ENCODE assay signal across 8 cellular contexts in genomic region chr16:67841198-67841815, GRCh38. TPM values are rescaled to one million over a fixed set of nuclear protein-coding genes. Genes with fewer than 3 reads are reported as not detected.
DNase-seq lines count a peak whose midpoint lies in the region; ATAC-seq and TF ChIP-seq lines count a peak whose summit lies in the region.

No MANE protein-coding gene starts in this region.

- H3K36me3 ChIP-seq in HEK293 (ENCODE audit: control insufficient read depth in 2 of 2, insufficient read depth in 1 of 2, low read length in 2 of 2) (peaks cover 0 to 13% of the 10 kb centered on the region in 2 experiments; a peak in 1 of 3 replicates), right atrium auricular region (no peaks in the 10 kb centered on the region), skeletal muscle satellite cell (ENCODE audit: insufficient read depth, low read length) (no peaks in the 10 kb centered on the region)

- ATAC-seq in activated B cell treated with CpG ODN at 0.5 μM for 24 hours (ENCODE audit: low read depth) (no peak), HG03097 (IDR thresholded peaks at IDR 0.05; ENCODE audit: low FRiP score, unreplicated experiment) (no peak), GM21390 (IDR thresholded peaks at IDR 0.05; ENCODE audit: unreplicated experiment) (no peak), GM18909 (IDR thresholded peaks at IDR 0.05; ENCODE audit: poor library complexity, unreplicated experiment) (no peak)

- peak overlapping the region; percentile 99; the same call in 1 of the 2 replicates for H3K27ac ChIP-seq in HEK293 (ENCODE audit: extremely low read depth, low read depth, low read length)
- H3K27ac ChIP-seq in right atrium auricular region, result peak overlapping the region; percentile 99 to 100

- CTCF ChIA-PET in HEK293 (lab: Yijun Ruan, JAX), result interaction anchor here (0.6 to 1.8 kb wide), 6 partner anchors 12 to 1349 kb away, joined by 3 to 13 read pairs (median 4); no protein-coding TSS in a partner anchor
- CTCF ChIA-PET in activated B cell treated with CpG ODN at 0.5 μM for 24 hours (lab: Charles Lee), result interaction anchor here (1.2 kb wide), 1 partner anchor 24 kb away, joined by 4 read pairs; no protein-coding TSS in a partner anchor

- peak overlapping the region; percentile 93 for H3K4me2 ChIP-seq in skeletal muscle satellite cell (ENCODE audit: low read length)

- POLR2A ChIA-PET in HEK293 (lab: Yijun Ruan, JAX), result interaction anchor here (0.6 to 1.2 kb wide), 2 partner anchors 30 to 35 kb away, joined by 3 to 4 read pairs; partner anchors contain the start of genes RANBP10 and TSNAXIP1
- POLR2A ChIA-PET in activated B cell treated with CpG ODN at 0.5 μM for 24 hours (lab: Charles Lee), result no interaction called here

- TF ChIP-seq CTCF in HEK293 (tag by site-specific recombination; IDR thresholded peaks at IDR 0.05) (no peak), activated B cell treated with CpG ODN at 0.5 μM for 24 hours (IDR thresholded peaks at IDR 0.05) (no peak), right atrium auricular region (IDR thresholded peaks at IDR 0.05) (no peak)

- H3K4me1 ChIP-seq in HEK293 (ENCODE audit: control insufficient read depth, insufficient read depth, low read length) (peaks cover 16% of the 10 kb centered on the region), right atrium auricular region (peaks cover 0 to 43% of the 10 kb centered on the region in 2 donors), skeletal muscle satellite cell (ENCODE audit: control insufficient read depth, insufficient read depth, low read length) (peaks cover 42% of the 10 kb centered on the region)

- no peaks in the 10 kb centered on the region for H3K9me3 Mint-ChIP-seq in activated B cell treated with CpG ODN at 0.5 μM for 24 hours

- peak overlapping the region; percentile 95 for H3K27ac Mint-ChIP-seq in activated B cell treated with CpG ODN at 0.5 μM for 24 hours

- peak overlapping the region; percentile 91 for H3K9ac ChIP-seq in skeletal muscle satellite cell (ENCODE audit: low read depth, low read length)

- H3K9me3 ChIP-seq in HEK293 (ENCODE audit: control insufficient read depth, insufficient read depth, low read depth, low read length) (no peaks in the 10 kb centered on the region), right atrium auricular region (no peaks in the 10 kb centered on the region), skeletal muscle satellite cell (replicated peaks; ENCODE audit: low read length) (no peaks in the 10 kb centered on the region)

- intact Hi-C loops in activated B cell treated with CpG ODN at 0.5 μM for 24 hours (cut with micrococcal nuclease), result no loop called here

- peaks cover 4% of the 10 kb centered on the region for H3K36me3 Mint-ChIP-seq in activated B cell treated with CpG ODN at 0.5 μM for 24 hours (ENCODE audit: low read depth)

- H3K27me3 Mint-ChIP-seq in activated B cell treated with CpG ODN at 0.5 μM for 24 hours, result no peaks in the 10 kb centered on the region

- peak overlapping the region; percentile 95 for H3K4me3 Mint-ChIP-seq in activated B cell treated with CpG ODN at 0.5 μM for 24 hours

- H3K27me3 ChIP-seq in right atrium auricular region, result no peaks in the 10 kb centered on the region
- H3K27me3 ChIP-seq in skeletal muscle satellite cell (ENCODE audit: control insufficient read depth, insufficient read depth, low read length), result no peaks in the 10 kb centered on the region

- H3K4me3 ChIP-seq in HEK293 (ENCODE audit: low read depth, low read length) (no peak overlapping the region; the same call in 1 of the 2 replicates), right atrium auricular region (peak overlapping the region; percentile 77 to 99), skeletal muscle satellite cell (ENCODE audit: low read length) (peak overlapping the region; percentile 91)

- DNase-seq in activated B cell treated with CpG ODN at 0.5 μM for 24 hours (no peak), right atrium auricular region (ENCODE audit: low spot score) (no peak), inferior parietal cortex (ENCODE audit: extremely low spot score) (no peak)

- H3K4me1 Mint-ChIP-seq in activated B cell treated with CpG ODN at 0.5 μM for 24 hours, result peaks cover 43% of the 10 kb centered on the region

TF ChIP-seq in HEK293, 187 proteins besides CTCF, POLR2A, EP300 and RAD21 (continues in another document):
- TF ChIP-seq PRDM4 (tag by site-specific recombination; IDR thresholded peaks at IDR 0.05) (no peak), ZSCAN5A (tag by site-specific recombination; IDR thresholded peaks at IDR 0.05) (0 out of 2 replicates have a peak, but pooled peaks have one; percentile 8), ZNF155 (tag by site-specific recombination; IDR thresholded peaks at IDR 0.05) (no peak), ZBTB8A (tag by site-specific recombination; IDR thresholded peaks at IDR 0.05) (no peak), ZNF184 (tag by site-specific recombination; IDR thresholded peaks at IDR 0.05) (no peak), PRDM10 (tag by site-specific recombination; IDR thresholded peaks at IDR 0.05) (peak; percentile 73), YY1 (tag by site-specific recombination; IDR thresholded peaks at IDR 0.05) (no peak), ZNF10 (tag by site-specific recombination; IDR thresholded peaks at IDR 0.05) (peak; percentile 88), GLI2 (tag by site-specific recombination; IDR thresholded peaks at IDR 0.05; ENCODE audit: borderline replicate concordance, low read depth) (no peak)

RNA-seq across cellular contexts. Expression of gene THAP11, which starts 0.8 kb away (rescaled TPM):
- total RNA-seq in activated B cell treated with CpG ODN at 0.5 μM for 24 hours (24.2 and 24.9 TPM in 2 replicates), right atrium auricular region (10 to 100 TPM; 42.5 to 59.4 TPM)
- total RNA-seq in skeletal muscle satellite cell (2012; rRNA removed), result 17.0 and 26.0 TPM in 2 replicates

RNA-seq across cellular contexts. Expression of gene NUTF2, which starts 5.4 kb away (rescaled TPM):
- total RNA-seq in activated B cell treated with CpG ODN at 0.5 μM for 24 hours (99.0 and 99.7 TPM in 2 replicates), right atrium auricular region (100 to 1,000 TPM in 1 of 2 donors, 10 to 100 TPM in 1; 44.6 to 132 TPM)
- total RNA-seq in skeletal muscle satellite cell (2012; rRNA removed), result 139 and 222 TPM in 2 replicates

RNA-seq across cellular contexts. Expression of gene CENPT, which starts 6.2 kb away (rescaled TPM):
- total RNA-seq in activated B cell treated with CpG ODN at 0.5 μM for 24 hours, result 50.7 and 54.2 TPM in 2 replicates
- 10 to 100 TPM in 1 of 2 donors, 1 to 10 TPM in 1; 8.7 to 19.1 TPM for total RNA-seq in right atrium auricular region
- 29.9 and 45.7 TPM in 2 replicates for total RNA-seq in skeletal muscle satellite cell (2012; rRNA removed)

RNA-seq across cellular contexts. Expression of gene EDC4, which starts 31.5 kb away (rescaled TPM):
- total RNA-seq in activated B cell treated with CpG ODN at 0.5 μM for 24 hours (71.5 TPM in 2 replicates), right atrium auricular region (10 to 100 TPM; 21.2 to 39.5 TPM)
- total RNA-seq in skeletal muscle satellite cell (2012; rRNA removed), result 50.0 and 55.0 TPM in 2 replicates

RNA-seq across cellular contexts. Expression of gene TSNAXIP1, which starts 34.6 kb away (rescaled TPM):
- total RNA-seq in activated B cell treated with CpG ODN at 0.5 μM for 24 hours, result 1.2 and 1.9 TPM in 2 replicates
- total RNA-seq in right atrium auricular region, result under 1 TPM in 1 of 2 donors, not detected in 1; 0.55 TPM
- total RNA-seq in skeletal muscle satellite cell (2012; rRNA removed), result 0.76 and 0.87 TPM in 2 replicates
